10 cellular contexts compared by ENCODE assay signal in genomic region chr12:107619831-107620230, GRCh38.
"Had no signal": no experiment of that assay in that cellular context is flagged by ENCODE, and none has a peak within 500 bp of the region (broad histone marks: within the 10 kb centered on the region; RNA-seq: fewer than 3 reads in every experiment).

No MANE protein-coding gene starts in this region.

- H2AFZ ChIP-seq: GM23248, GM23338 had no signal

- FAIRE-seq: H54 had no signal

- H3K4me1 ChIP-seq: HAP-1 had no signal

- H3K4me3 Mint-ChIP-seq: GM23338, H9, HFFc6 had no signal

- H3K36me3 ChIP-seq: HAP-1 had no signal

- H3K27ac Mint-ChIP-seq: GM23338, HFFc6 had no signal

- H3K9me3 ChIP-seq: HAP-1 had no signal

- DNase-seq: GM23248, GOT3, H7, H9, HCEC 1CT, HFFc6 had no signal

- H3K27ac ChIP-seq: GM23248 had no signal

- ATAC-seq: GM23338, HCT116 had no signal

- H3K4me2 ChIP-seq: GM23338 had no signal

- H3K4me3 ChIP-seq: GM23248, GM23338, HAP-1 had no signal

- H3K9ac ChIP-seq: GM23248 had no signal
